1 cellular context compared by ENCODE assay signal in genomic region chr3:48465531-48466378, GRCh38.
TF ChIP-seq lines count a peak whose summit lies in the region.

No MANE protein-coding gene starts in this region.

TF ChIP-seq in HEK293, 187 proteins besides CTCF, POLR2A, EP300 and RAD21 (continued from another document):
- TF ChIP-seq, protein P1, sequence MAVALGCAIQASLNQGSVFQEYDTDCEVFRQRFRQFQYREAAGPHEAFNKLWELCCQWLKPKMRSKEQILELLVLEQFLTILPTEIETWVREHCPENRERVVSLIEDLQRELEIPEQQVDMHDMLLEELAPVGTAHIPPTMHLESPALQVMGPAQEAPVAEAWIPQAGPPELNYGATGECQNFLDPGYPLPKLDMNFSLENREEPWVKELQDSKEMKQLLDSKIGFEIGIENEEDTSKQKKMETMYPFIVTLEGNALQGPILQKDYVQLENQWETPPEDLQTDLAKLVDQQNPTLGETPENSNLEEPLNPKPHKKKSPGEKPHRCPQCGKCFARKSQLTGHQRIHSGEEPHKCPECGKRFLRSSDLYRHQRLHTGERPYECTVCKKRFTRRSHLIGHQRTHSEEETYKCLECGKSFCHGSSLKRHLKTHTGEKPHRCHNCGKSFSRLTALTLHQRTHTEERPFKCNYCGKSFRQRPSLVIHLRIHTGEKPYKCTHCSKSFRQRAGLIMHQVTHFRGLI (tag by site-specific recombination; IDR thresholded peaks at IDR 0.05): 0 out of 2 replicates have a peak, but pooled peaks have one; percentile 52
- TF ChIP-seq ZNF747 (tag by site-specific recombination; IDR thresholded peaks at IDR 0.05): no peak
- TF ChIP-seq ZNF202 (tag by site-specific recombination; IDR thresholded peaks at IDR 0.05; ENCODE audit: borderline replicate concordance): no peak
- TF ChIP-seq ZBTB11 (tag by site-specific recombination; conservative IDR thresholded peaks at IDR 0.05; ENCODE audit: low read depth): no peak
- TF ChIP-seq, protein P2, sequence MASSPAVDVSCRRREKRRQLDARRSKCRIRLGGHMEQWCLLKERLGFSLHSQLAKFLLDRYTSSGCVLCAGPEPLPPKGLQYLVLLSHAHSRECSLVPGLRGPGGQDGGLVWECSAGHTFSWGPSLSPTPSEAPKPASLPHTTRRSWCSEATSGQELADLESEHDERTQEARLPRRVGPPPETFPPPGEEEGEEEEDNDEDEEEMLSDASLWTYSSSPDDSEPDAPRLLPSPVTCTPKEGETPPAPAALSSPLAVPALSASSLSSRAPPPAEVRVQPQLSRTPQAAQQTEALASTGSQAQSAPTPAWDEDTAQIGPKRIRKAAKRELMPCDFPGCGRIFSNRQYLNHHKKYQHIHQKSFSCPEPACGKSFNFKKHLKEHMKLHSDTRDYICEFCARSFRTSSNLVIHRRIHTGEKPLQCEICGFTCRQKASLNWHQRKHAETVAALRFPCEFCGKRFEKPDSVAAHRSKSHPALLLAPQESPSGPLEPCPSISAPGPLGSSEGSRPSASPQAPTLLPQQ (tag by site-specific recombination; IDR thresholded peaks at IDR 0.05): peak; percentile 56
- TF ChIP-seq ZNF10 (tag by site-specific recombination; IDR thresholded peaks at IDR 0.05): peak; percentile 92
